In genomic region chr18:8982416-8983183, GRCh38 we compare ENCODE assay signal across 10 cellular contexts.
DNase-seq lines count a peak whose midpoint lies in the region; ATAC-seq, FAIRE-seq and TF ChIP-seq lines count a peak whose summit lies in the region.
"Had no signal": no experiment of that assay in that cellular context is flagged by ENCODE, and none has a peak within 500 bp of the region (broad histone marks: within the 10 kb centered on the region; RNA-seq: fewer than 3 reads in every experiment).

No MANE protein-coding gene starts in this region.

- H3K27me3 ChIP-seq in breast epithelium, result no peaks in the 10 kb centered on the region

- ATAC-seq in A549 (peak; percentile 89 to 96), HG03039 (IDR thresholded peaks at IDR 0.05; ENCODE audit: unreplicated experiment) (no peak)

- H3K36me3 ChIP-seq in breast epithelium, result no peaks in the 10 kb centered on the region
- H3K36me3 ChIP-seq: thoracic aorta had no signal

- no peak overlapping the region for H3K4me3 ChIP-seq in A549
- no peak overlapping the region for H3K4me3 ChIP-seq in breast epithelium
- H3K4me3 ChIP-seq: thoracic aorta had no signal

- no peak for TF ChIP-seq EP300 in A549 (IDR thresholded peaks at IDR 0.05)

- intact Hi-C loops in breast epithelium (cut with DNase I; ENCODE audit: low total_unique reads), result loop anchor here (10.0 kb wide), 1 partner anchor 288 kb away; no protein-coding TSS in a partner anchor

- peak; percentile 88 to 93 for TF ChIP-seq RAD21 in A549 (conservative IDR thresholded peaks at IDR 0.05 in 1 of 2, IDR thresholded peaks at IDR 0.05 in 1 of 2)

- peak; percentile 44 to 83 for DNase-seq in A549 (ENCODE audit: low read depth in 1 of 2, low spot score in 1 of 2)
- peak; percentile 45 for DNase-seq in NCI-H510A (lab: John Stamatoyannopoulos, UW)
- DNase-seq in breast epithelium (ENCODE audit: low spot score in 2 of 2), result peak in 1 of 2 donors; percentile 31
- DNase-seq in medulla oblongata (ENCODE audit: extremely low spot score), result peak; percentile 42
- DNase-seq in activated T-cell treated with anti-CD3 and anti-CD28 coated beads, Interleukin-2, amount 50 U/mL, for 1 hour, result no peak
- DNase-seq in activated CD4-positive, alpha-beta T cell treated with anti-CD3 and anti-CD28 coated beads, Interleukin-2, amount 50 U/mL, for 1 hour, result no peak

- H3K9me3 ChIP-seq in A549, result no peaks in the 10 kb centered on the region
- no peaks in the 10 kb centered on the region for H3K9me3 ChIP-seq in breast epithelium
- H3K9me3 ChIP-seq: thoracic aorta had no signal

- no peak for FAIRE-seq in A549 (lab: Jason Lieb, UNC)
- FAIRE-seq: endometrium had no signal

- WGBS in A549 (ENCODE audit: missing lambda C conversion rate), result 38% methylated on average over 13 of the region's 13 CpGs

- peak overlapping the region; percentile 42; the same call in 2 of the 3 replicates for H3K4me2 ChIP-seq in A549

- CTCF ChIA-PET in A549 (lab: Yijun Ruan, JAX), result interaction anchor here (0.6 to 5.8 kb wide), 66 partner anchors 12 to 504 kb away, joined by 3 to 70 read pairs (median 4); no protein-coding TSS in a partner anchor

- peaks cover 39% of the 10 kb centered on the region for H3K4me1 ChIP-seq in A549
- H3K4me1 ChIP-seq in breast epithelium, result no peaks in the 10 kb centered on the region

- POLR2A ChIA-PET in A549 (lab: Yijun Ruan, JAX), result no interaction called here

- TF ChIP-seq CTCF in A549 (IDR thresholded peaks at IDR 0.05) (peak; percentile 73), GM12872 (IDR thresholded peaks at IDR 0.05; ENCODE audit: insufficient read depth, low read depth, low read length) (peak; percentile 28; the same call in 1 of the 3 replicates), breast epithelium (IDR thresholded peaks at IDR 0.05) (peak in 1 of 3 donors; percentile 24)

- H3K27ac ChIP-seq in A549 (peak overlapping the region; percentile 56 to 89), breast epithelium (peak overlapping the region; percentile 50 to 55)
- H3K27ac ChIP-seq: thoracic aorta had no signal

- TF ChIP-seq POLR2A in A549 (IDR thresholded peaks at IDR 0.05; ENCODE audit: low read length) (no peak), breast epithelium (IDR thresholded peaks at IDR 0.05) (no peak)

TF ChIP-seq in A549, 52 proteins besides CTCF, POLR2A, EP300 and RAD21:
- no peak for TF ChIP-seq ZNF302 (CRISPR knock-in tag; IDR thresholded peaks at IDR 0.05)
- peak; percentile 89 for TF ChIP-seq SMC3 (IDR thresholded peaks at IDR 0.05)
- TF ChIP-seq KDM1A (IDR thresholded peaks at IDR 0.05; ENCODE audit: low read depth), result no peak
- no peak for TF ChIP-seq NFE2L2 (conservative IDR thresholded peaks at IDR 0.05; ENCODE audit: low read length)
- TF ChIP-seq MYC (IDR thresholded peaks at IDR 0.05; ENCODE audit: borderline replicate concordance, low read length), result no peak
- TF ChIP-seq ZSCAN20 (CRISPR knock-in tag; IDR thresholded peaks at IDR 0.05), result no peak

Comparison
In these comparisons a context has a peak if more than half of its experiments do, and no peak if none do; other contexts are left out.
1. DNase-seq: peak in A549 (2 of 2), NCI-H510A (single experiment) and medulla oblongata (single experiment); none in activated T-cell treated with anti-CD3 and anti-CD28 coated beads, Interleukin-2, amount 50 U/mL, for 1 hour (single experiment) and activated CD4-positive, alpha-beta T cell treated with anti-CD3 and anti-CD28 coated beads, Interleukin-2, amount 50 U/mL, for 1 hour (single experiment).